12 cellular contexts compared by ENCODE assay signal in the genomic region with DNA sequence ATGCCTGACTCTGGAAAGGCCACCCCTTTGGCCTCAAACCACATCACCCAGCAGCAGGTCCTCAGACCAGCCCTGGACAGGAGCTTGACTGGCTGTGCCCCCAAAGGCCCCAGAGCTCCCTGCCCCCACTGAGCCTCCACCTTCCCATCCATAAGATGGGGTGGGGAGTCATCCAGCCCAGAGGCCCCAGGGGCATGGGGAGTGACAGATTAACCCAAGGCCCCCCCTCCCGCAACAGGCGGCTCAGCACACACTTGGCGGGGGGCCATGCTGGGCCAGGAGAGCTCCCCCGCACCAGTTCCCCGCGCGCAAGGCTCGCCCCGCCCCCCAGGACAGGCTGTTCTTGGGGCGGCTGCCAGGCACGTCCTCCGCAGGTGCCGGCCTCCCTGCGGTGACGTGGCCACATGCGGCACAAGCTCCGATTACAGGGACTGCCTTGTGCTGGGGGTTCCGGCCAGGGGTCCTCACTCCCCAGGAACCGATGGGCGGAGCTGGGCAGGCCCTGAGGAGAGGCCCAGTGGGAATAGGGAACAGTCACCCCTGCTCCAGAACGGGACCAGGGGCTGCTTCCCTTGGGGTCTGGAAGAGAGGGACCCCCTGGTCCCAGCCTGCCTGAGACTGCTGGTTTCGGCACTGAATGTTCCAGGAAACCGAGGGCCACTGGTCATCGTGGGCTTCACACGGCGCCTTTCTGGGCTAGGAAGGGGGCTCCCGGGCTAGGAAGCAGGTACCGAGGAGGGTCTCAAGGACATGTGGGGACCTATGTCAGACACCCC. TPM values are rescaled to one million over a fixed set of nuclear protein-coding genes. Genes with fewer than 3 reads are reported as not detected.
DNase-seq lines count a peak whose midpoint lies in the region; ATAC-seq and TF ChIP-seq lines count a peak whose summit lies in the region.
"Had no signal": no experiment of that assay in that cellular context is flagged by ENCODE, and none has a peak within 500 bp of the region (broad histone marks: within the 10 kb centered on the region; RNA-seq: fewer than 3 reads in every experiment).

No MANE protein-coding gene starts in this region.

- H3K9me3 Mint-ChIP-seq in activated naive CD4-positive, alpha-beta T cell treated with anti-CD3 and anti-CD28 coated beads, Interleukin-2, amount 10 ng/mL, durations not matched to agents 7 days and 5 days, result no peaks in the 10 kb centered on the region
- H3K9me3 Mint-ChIP-seq: IgD-negative memory B cell had no signal

- peak overlapping the region; percentile 90 for H3K27ac ChIP-seq in uterus
- peak overlapping the region in 2 of 8 donors; percentile 70 to 84 for H3K27ac ChIP-seq in spleen

- peaks cover 37% of the 10 kb centered on the region for H3K4me1 Mint-ChIP-seq in activated naive CD4-positive, alpha-beta T cell treated with anti-CD3 and anti-CD28 coated beads, Interleukin-2, amount 10 ng/mL, durations not matched to agents 7 days and 5 days

- CTCF ChIA-PET in activated naive CD4-positive, alpha-beta T cell treated with anti-CD3 and anti-CD28 coated beads, Interleukin-2, amount 10 ng/mL, durations not matched to agents 7 days and 5 days (lab: Charles Lee), result interaction anchor here (0.8 to 13.7 kb wide), 6 partner anchors 39 to 470 kb away, joined by 3 to 344 read pairs (median 8); a partner anchor contains a TSS

- no peak for DNase-seq in activated naive CD4-positive, alpha-beta T cell treated with anti-CD3 and anti-CD28 coated beads, Interleukin-2, amount 10 ng/mL, durations not matched to agents 7 days and 5 days
- DNase-seq in activated naive CD4-positive, alpha-beta T cell treated with Interleukin-2 at 50 U/mL for 16 hours, result no peak
- peak; percentile 79 for DNase-seq in amniotic epithelial cell (ENCODE audit: low read depth)
- peak; percentile 90 for DNase-seq in left kidney (ENCODE audit: low read depth, low spot score)
- DNase-seq in uterus, result peak; percentile 95
- DNase-seq in SKM-1 treated with dmso at 0.1 percent for 144 hours (lab: John Stamatoyannopoulos, UW; ENCODE audit: unreplicated experiment), result no peak
- no peak for DNase-seq in spleen
- DNase-seq: activated CD8-positive, alpha-beta memory T cell treated with anti-CD3 and anti-CD28 coated beads, Interleukin-2, amount 50 U/mL, for 48 hours; cerebellar nuclear complex; SIG-M5 had no signal

- H3K27ac Mint-ChIP-seq in activated naive CD4-positive, alpha-beta T cell treated with anti-CD3 and anti-CD28 coated beads, Interleukin-2, amount 10 ng/mL, durations not matched to agents 7 days and 5 days, result peak overlapping the region; percentile 86
- H3K27ac Mint-ChIP-seq: IgD-negative memory B cell had no signal

- H3K4me1 ChIP-seq in uterus (peaks cover 15 to 23% of the 10 kb centered on the region in 2 donors), spleen (peaks cover 14 to 61% (median 44%) of the 10 kb centered on the region in 6 donors)

- H3K27me3 ChIP-seq in uterus (no peaks in the 10 kb centered on the region), spleen (replicated peaks in 1 of 7) (peaks cover 0 to 8% (median 0%) of the 10 kb centered on the region in 7 donors)

- intact Hi-C loops in uterus (cut with DNase I; ENCODE audit: low total_unique reads), result loop anchor here (2.0 to 10.0 kb wide), 2 partner anchors 358 to 466 kb away; no protein-coding TSS in a partner anchor
- intact Hi-C loops in spleen (cut with DNase I; ENCODE audit: low total_unique reads), result loop anchor here (2.0 kb wide), 1 partner anchor 462 kb away; no protein-coding TSS in a partner anchor

- peak in 1 of 2 donors; percentile 61 for TF ChIP-seq POLR2A in uterus (IDR thresholded peaks at IDR 0.05)
- no peak for TF ChIP-seq POLR2A in spleen (IDR thresholded peaks at IDR 0.05)

- ATAC-seq in HG02884 (IDR thresholded peaks at IDR 0.05; ENCODE audit: unreplicated experiment), result no peak

- no peak overlapping the region for H3K4me3 Mint-ChIP-seq in activated naive CD4-positive, alpha-beta T cell treated with anti-CD3 and anti-CD28 coated beads, Interleukin-2, amount 10 ng/mL, durations not matched to agents 7 days and 5 days

- WGBS in spleen, 5 donors, result 73 to 80% (median 78%) methylated on average over 8 to 28 of the region's 28 CpGs

- TF ChIP-seq CTCF in uterus (IDR thresholded peaks at IDR 0.05) (peak in 1 of 4 experiments; percentile 30), spleen (IDR thresholded peaks at IDR 0.05 in 8 of 11, conservative IDR thresholded peaks at IDR 0.05 in 3 of 11) (no peak)

- H3K4me3 ChIP-seq in uterus (no peak overlapping the region), spleen (no peak overlapping the region)

- H3K36me3 Mint-ChIP-seq in activated naive CD4-positive, alpha-beta T cell treated with anti-CD3 and anti-CD28 coated beads, Interleukin-2, amount 10 ng/mL, durations not matched to agents 7 days and 5 days, result no peaks in the 10 kb centered on the region
- H3K36me3 Mint-ChIP-seq: IgD-negative memory B cell had no signal

- no peaks in the 10 kb centered on the region for H3K36me3 ChIP-seq in uterus
- H3K36me3 ChIP-seq in spleen, result no peaks in the 10 kb centered on the region

- no peaks in the 10 kb centered on the region for H3K9me3 ChIP-seq in uterus
- no peaks in the 10 kb centered on the region for H3K9me3 ChIP-seq in spleen

- peaks cover 25% of the 10 kb centered on the region for H3K27me3 Mint-ChIP-seq in activated naive CD4-positive, alpha-beta T cell treated with anti-CD3 and anti-CD28 coated beads, Interleukin-2, amount 10 ng/mL, durations not matched to agents 7 days and 5 days

RNA-seq across cellular contexts. Expression of a gene that starts 5.1 kb away (rescaled TPM):
- total RNA-seq in uterus (100 to 1,000 TPM in 1 of 4 donors, 10 to 100 TPM in 3; 42.0 to 213 (median 71.7) TPM), spleen (10 to 100 TPM in 6 of 7 donors, 1 to 10 TPM in 1; 7.8 to 40.4 (median 20.7) TPM)
- polyA plus RNA-seq in spleen, result 10 to 100 TPM in 2 of 3 donors, 1 to 10 TPM in 1; 5.4 to 14.6 (median 11.7) TPM
- polyA plus RNA-seq: IgD-negative memory B cell had no signal

RNA-seq across cellular contexts. Expression of a gene that starts 38.6 kb away (rescaled TPM):
- total RNA-seq in uterus (1 to 10 TPM in 1 of 4 donors, not detected in 3; 5.2 TPM), spleen (1 to 10 TPM in 6 of 7 donors, not detected in 1; 1.4 to 3.5 (median 1.7) TPM)
- polyA plus RNA-seq in spleen, result 1 to 10 TPM; 1.5 to 2.9 (median 2.5) TPM
- polyA plus RNA-seq: IgD-negative memory B cell had no signal

Comparison
In these comparisons a context has a peak if more than half of its experiments do, and no peak if none do; other contexts are left out.
1. DNase-seq: peak in amniotic epithelial cell (single experiment), left kidney (single experiment) and uterus (2 of 2); none in activated naive CD4-positive, alpha-beta T cell treated with anti-CD3 and anti-CD28 coated beads, Interleukin-2, amount 10 ng/mL, durations not matched to agents 7 days and 5 days (single experiment), activated naive CD4-positive, alpha-beta T cell treated with Interleukin-2 at 50 U/mL for 16 hours (single experiment), SKM-1 treated with dmso at 0.1 percent for 144 hours (single experiment) and spleen (single experiment).